8 cellular contexts compared by ENCODE assay signal in genomic region chr12:64621257-64621942, GRCh38. TPM values are rescaled to one million over a fixed set of nuclear protein-coding genes. Genes with fewer than 3 reads are reported as not detected.
DNase-seq lines count a peak whose midpoint lies in the region; ATAC-seq and TF ChIP-seq lines count a peak whose summit lies in the region.

No MANE protein-coding gene starts in this region.

- H3K9me2 ChIP-seq in MM.1S (replicated peaks; ENCODE audit: insufficient read depth, low read length) (no peaks in the 10 kb centered on the region), PC-9 (ENCODE audit: insufficient read depth) (no peaks in the 10 kb centered on the region)

- H3K4me3 ChIP-seq in lower lobe of right lung = no peak overlapping the region
- H3K4me3 ChIP-seq in MM.1S (ENCODE audit: low read length) = no peak overlapping the region
- H3K4me3 ChIP-seq in PC-9 = no peak overlapping the region
- H3K4me3 ChIP-seq in effector memory CD4-positive, alpha-beta T cell (ENCODE audit: insufficient read depth, low read depth, low read length, poor library complexity, severe bottlenecking) = no peak overlapping the region

- H3K27me3 ChIP-seq in lower lobe of right lung (ENCODE audit: low read depth) = no peaks in the 10 kb centered on the region
- no peaks in the 10 kb centered on the region for H3K27me3 ChIP-seq in MM.1S (replicated peaks; ENCODE audit: insufficient read depth, low read length)
- H3K27me3 ChIP-seq in PC-9 (ENCODE audit: insufficient read depth, low read depth) = no peaks in the 10 kb centered on the region
- no peaks in the 10 kb centered on the region for H3K27me3 ChIP-seq in effector memory CD4-positive, alpha-beta T cell (replicated peaks; ENCODE audit: control insufficient read depth, insufficient read depth, low read length, poor library complexity, severe bottlenecking)

- no peaks in the 10 kb centered on the region for H3K36me3 ChIP-seq in lower lobe of right lung
- H3K36me3 ChIP-seq in MM.1S (replicated peaks; ENCODE audit: insufficient read depth, low read length) = no peaks in the 10 kb centered on the region
- no peaks in the 10 kb centered on the region for H3K36me3 ChIP-seq in PC-9 (ENCODE audit: low read depth)
- no peaks in the 10 kb centered on the region for H3K36me3 ChIP-seq in effector memory CD4-positive, alpha-beta T cell (ENCODE audit: control insufficient read depth, insufficient read depth, low read length)

- POLR2A ChIA-PET in PC-9 (lab: Charles Lee; ENCODE audit: unreplicated experiment) = no interaction called here

- no peak for TF ChIP-seq CTCF in lower lobe of right lung (IDR thresholded peaks at IDR 0.05)
- TF ChIP-seq CTCF in MM.1S (IDR thresholded peaks at IDR 0.05; ENCODE audit: low read length) = no peak
- no peak for TF ChIP-seq CTCF in PC-9 (conservative IDR thresholded peaks at IDR 0.05)

- H3F3A ChIP-seq in MM.1S (ENCODE audit: insufficient read depth, low read length) = no peaks in the 10 kb centered on the region
- peaks cover 28% of the 10 kb centered on the region for H3F3A ChIP-seq in PC-9 (ENCODE audit: insufficient read depth, low read depth)

- H3K9me3 ChIP-seq in lower lobe of right lung = no peaks in the 10 kb centered on the region
- no peaks in the 10 kb centered on the region for H3K9me3 ChIP-seq in MM.1S (replicated peaks; ENCODE audit: insufficient read depth, low read length)
- H3K9me3 ChIP-seq in PC-9 (ENCODE audit: insufficient read depth, low read depth) = no peaks in the 10 kb centered on the region
- H3K9me3 ChIP-seq in effector memory CD4-positive, alpha-beta T cell (ENCODE audit: control insufficient read depth, low read length) = no peaks in the 10 kb centered on the region

- H2AFZ ChIP-seq in MM.1S (ENCODE audit: low read length) = no peak overlapping the region
- H2AFZ ChIP-seq in PC-9 = no peak overlapping the region

- H3K27ac ChIP-seq in lower lobe of right lung (peak overlapping the region; percentile 25), MM.1S (ENCODE audit: low read length) (no peak overlapping the region), PC-9 (no peak overlapping the region)
- no peak overlapping the region for H3K27ac ChIP-seq in effector memory CD4-positive, alpha-beta T cell (ENCODE audit: insufficient read depth, low read length, poor library complexity, severe bottlenecking)

- intact Hi-C loops in lower lobe of right lung (cut with DNase I) (no loop called here), PC-9 (cut with micrococcal nuclease; ENCODE audit: unreplicated experiment) (no loop called here)

- CTCF ChIA-PET in PC-9 (lab: Charles Lee) = interaction anchor here (0.6 kb wide), 1 partner anchor 61 kb away, joined by 3 read pairs; no protein-coding TSS in a partner anchor

- 0 out of 2 replicates have a peak, but pooled peaks cover 3% of the 10 kb centered on the region for H4K20me1 ChIP-seq in MM.1S (ENCODE audit: insufficient read depth, low read length)
- no peaks in the 10 kb centered on the region for H4K20me1 ChIP-seq in PC-9 (ENCODE audit: insufficient read depth)

- ATAC-seq in GM18519 (IDR thresholded peaks at IDR 0.05; ENCODE audit: low FRiP score, unreplicated experiment) (peak; percentile 70), HG02588 (IDR thresholded peaks at IDR 0.05; ENCODE audit: unreplicated experiment) (peak; percentile 69), lower lobe of right lung (peak in 1 of 2 donors; percentile 45)

- no peak overlapping the region for H3K4me2 ChIP-seq in MM.1S (ENCODE audit: low read depth, low read length)
- H3K4me2 ChIP-seq in PC-9 = no peak overlapping the region

- peaks cover 89% of the 10 kb centered on the region for H3K79me2 ChIP-seq in MM.1S (ENCODE audit: low read length)
- H3K79me2 ChIP-seq in PC-9 (ENCODE audit: low read depth) = peaks cover 79% of the 10 kb centered on the region

- H3K9ac ChIP-seq in MM.1S (ENCODE audit: low read length) = no peak overlapping the region

- BruUV-seq in PC-9 (replicated peaks; lab: Mats Ljungman, UMichigan) = no TSS peak

- H3K4me1 ChIP-seq in lower lobe of right lung = peaks cover 83% of the 10 kb centered on the region
- peaks cover 7% of the 10 kb centered on the region; the same call in 1 of the 2 replicates for H3K4me1 ChIP-seq in MM.1S (ENCODE audit: low read length)
- H3K4me1 ChIP-seq in PC-9 (replicated peaks; ENCODE audit: insufficient read depth) = peaks cover 59% of the 10 kb centered on the region
- peaks cover 37% of the 10 kb centered on the region for H3K4me1 ChIP-seq in effector memory CD4-positive, alpha-beta T cell (ENCODE audit: control insufficient read depth, insufficient read depth, low read length, poor library complexity, severe bottlenecking)

- DNase-seq in NOMO-1 treated with dmso at 0.1 percent for 144 hours (lab: John Stamatoyannopoulos, UW; ENCODE audit: unreplicated experiment) = peak; percentile 54
- DNase-seq in lower lobe of right lung = no peak
- DNase-seq in MM.1S = no peak
- no peak for DNase-seq in PC-9
- no peak for DNase-seq in NCI-H82 (lab: John Stamatoyannopoulos, UW)
- DNase-seq in effector memory CD4-positive, alpha-beta T cell = no peak

RNA-seq across cellular contexts. Expression of gene RASSF3, which starts 11.1 kb away (rescaled TPM):
- total RNA-seq in lower lobe of right lung (82.7 TPM), PC-9 (2021) (32.4 and 38.9 TPM in 2 replicates)
